ENCODE assay signal across 8 cellular contexts in the genomic region with DNA sequence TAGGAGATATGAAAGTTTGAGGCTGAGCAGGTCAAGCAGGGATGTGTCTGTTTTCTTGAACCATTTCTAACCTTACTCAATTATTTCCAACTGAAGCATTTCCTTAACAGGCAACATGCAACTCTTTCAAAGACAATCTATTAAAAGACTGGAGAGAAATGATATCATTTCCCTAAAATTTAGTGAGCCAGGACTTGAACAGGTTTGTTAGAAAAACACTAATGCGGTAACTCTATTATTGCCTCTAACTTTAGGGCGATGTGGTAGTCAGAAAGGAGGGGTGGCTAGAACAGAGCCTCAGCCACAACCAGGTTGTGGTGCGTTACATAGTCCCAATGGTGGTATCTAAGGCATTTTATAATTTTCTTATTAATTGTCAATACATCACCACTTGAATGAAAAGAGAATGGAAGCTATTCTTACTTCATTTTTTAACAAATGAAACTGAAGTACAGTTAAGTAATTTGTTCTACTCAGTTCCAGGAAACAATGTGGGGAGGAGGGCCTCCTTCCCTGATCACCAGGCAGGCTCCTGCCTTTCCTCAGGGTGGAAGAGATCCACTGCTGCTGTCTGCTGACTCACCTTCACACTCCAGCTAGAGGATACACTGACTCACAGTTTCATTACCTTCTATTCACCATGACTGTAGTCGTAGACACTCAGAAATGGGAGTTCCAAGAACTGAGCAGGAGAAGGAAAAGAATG. TPM values are rescaled to one million over a fixed set of nuclear protein-coding genes. Genes with fewer than 3 reads are reported as not detected.
A peak's percentile ranks its signal among the peaks of the same experiment; 100 is the strongest.
DNase-seq lines count a peak whose midpoint lies in the region; ATAC-seq and TF ChIP-seq lines count a peak whose summit lies in the region.

No MANE protein-coding gene starts in this region.

- TF ChIP-seq RAD21 in HCT116 (IDR thresholded peaks at IDR 0.05; ENCODE audit: low read depth), result peak; percentile 13; the same call in 1 of the 2 replicates

- peak overlapping the region; percentile 57 for H3K9ac ChIP-seq in HCT116 (ENCODE audit: low read length)

- no peak overlapping the region for H2AFZ ChIP-seq in HCT116 (ENCODE audit: low read depth, low read length, poor library complexity, severe bottlenecking)

- ATAC-seq in HCT116 (peak; percentile 99), left ventricle myocardium superior (peak; percentile 82), GM19023 (IDR thresholded peaks at IDR 0.05; ENCODE audit: unreplicated experiment) (no peak)

- RAD21 ChIA-PET in HCT116 (lab: Charles Lee; ENCODE audit: low non-redundant PET in 1 of 2, low total read pairs in 2 of 2, uncharacterized antibody in 2 of 2, unreplicated experiment in 2 of 2), result no interaction called here

- 75 to 85% (median 80%) methylated on average over 4 of the region's 4 CpGs for WGBS in stomach, 5 donors

- no TSS peak for BruUV-seq in HCT116 (replicated peaks; lab: Mats Ljungman, UMichigan)

- TF ChIP-seq CTCF in HCT116 (IDR thresholded peaks at IDR 0.05 in 2 of 3, conservative IDR thresholded peaks at IDR 0.05 in 1 of 3; ENCODE audit: borderline replicate concordance in 1 of 3, insufficient read depth in 1 of 3, low read depth in 2 of 3, low read length in 2 of 3) (no peak), stomach (IDR thresholded peaks at IDR 0.05) (no peak)

- H3K79me2 ChIP-seq in HCT116 (ENCODE audit: insufficient read depth, low read length), result peaks cover 85% of the 10 kb centered on the region

- no peak for TF ChIP-seq POLR2A in HCT116 (IDR thresholded peaks at IDR 0.05; ENCODE audit: borderline replicate concordance, extremely low read depth, insufficient read depth, insufficient read length)
- no peak for TF ChIP-seq POLR2A in stomach (IDR thresholded peaks at IDR 0.05)

- no peaks in the 10 kb centered on the region for H3K9me3 ChIP-seq in HCT116 (ENCODE audit: control insufficient read depth in 1 of 2, insufficient read depth in 1 of 2, low read depth in 1 of 2, low read length in 2 of 2)
- no peaks in the 10 kb centered on the region for H3K9me3 ChIP-seq in stomach

- no peak for TF ChIP-seq EP300 in stomach (IDR thresholded peaks at IDR 0.05)

- H4K20me1 ChIP-seq in HCT116 (ENCODE audit: insufficient read depth), result no peaks in the 10 kb centered on the region

- CTCF ChIA-PET in HCT116 (lab: Charles Lee), result no interaction called here

- H3K4me3 ChIP-seq in HCT116 (replicated peaks in 1 of 2; ENCODE audit: low read depth in 1 of 2, low read length in 2 of 2) (peak overlapping the region in 1 of 2 experiments; percentile 32; a peak in 2 of 4 replicates), stomach (no peak overlapping the region)

- intact Hi-C loops in HCT116 (cut with micrococcal nuclease) (no loop called here), left ventricle myocardium superior (cut with micrococcal nuclease) (no loop called here), stomach (cut with DNase I; ENCODE audit: low total_unique reads) (no loop called here)

- peaks cover 17 to 55% of the 10 kb centered on the region in 2 experiments for H3K4me1 ChIP-seq in HCT116 (ENCODE audit: control insufficient read depth in 1 of 2, insufficient read depth in 2 of 2, low read length in 2 of 2)
- peaks cover 0 to 30% (median 19%) of the 10 kb centered on the region in 4 donors for H3K4me1 ChIP-seq in stomach

- H3K27me3 ChIP-seq in HCT116 (ENCODE audit: insufficient read depth, low read length) (no peaks in the 10 kb centered on the region), stomach (no peaks in the 10 kb centered on the region)

- H3K27ac ChIP-seq in HCT116 (ENCODE audit: low read depth, low read length) (peak overlapping the region; percentile 84), stomach (peak overlapping the region in 4 of 5 donors; percentile 22 to 75 (median 56))

- DNase-seq in AG08396 (ENCODE audit: low spot score) (peak; percentile 82), HCT116 (ENCODE audit: low read depth, low spot score) (peak; percentile 83), left ventricle myocardium superior (no peak), stomach (no peak), NCI-H2196 treated with DMSO at 0.1 percent for 48 hours (lab: John Stamatoyannopoulos, UW; ENCODE audit: unreplicated experiment) (no peak)
- DNase-seq in activated T-cell treated with anti-CD3 and anti-CD28 coated beads, Interleukin-2, amount 50 U/mL, for 48 hours, result peak; percentile 34 to 45
- DNase-seq in effector CD4-positive, alpha-beta T cell, result no peak

- no peaks in the 10 kb centered on the region for H3K9me2 ChIP-seq in HCT116 (ENCODE audit: insufficient read depth)

- POLR2A ChIA-PET in HCT116 (lab: Charles Lee), result interaction anchor here (1.3 kb wide), 1 partner anchor 23 kb away, joined by 4 read pairs; the partner anchor contains the start of gene MYO1E

- H3K36me3 ChIP-seq in HCT116 (ENCODE audit: control insufficient read depth in 1 of 2, insufficient read depth in 2 of 2, low read length in 2 of 2), result no peaks in the 10 kb centered on the region
- H3K36me3 ChIP-seq in stomach, result no peaks in the 10 kb centered on the region

- H3K4me2 ChIP-seq in HCT116 (ENCODE audit: low read length), result peak overlapping the region; percentile 77

TF ChIP-seq in HCT116, 20 proteins besides CTCF, POLR2A, EP300 and RAD21 (continues in another document):
- TF ChIP-seq JUND (IDR thresholded peaks at IDR 0.05) (peak; percentile 93), CEBPB (IDR thresholded peaks at IDR 0.05; ENCODE audit: low read depth) (no peak; the same call in 1 of the 2 replicates), TCF7L2 (IDR thresholded peaks at IDR 0.05; ENCODE audit: borderline replicate concordance, extremely low read depth, insufficient read depth, insufficient read length) (no peak), SIN3A (IDR thresholded peaks at IDR 0.05; ENCODE audit: low read depth) (0 out of 2 replicates have a peak, but pooled peaks have one; percentile 46), EZH2phosphoT487 (IDR thresholded peaks at IDR 0.05; ENCODE audit: borderline replicate concordance) (no peak), ZFX (IDR thresholded peaks at IDR 0.05) (no peak), EZH2 (IDR thresholded peaks at IDR 0.05) (no peak), ZBTB33 (IDR thresholded peaks at IDR 0.05; ENCODE audit: extremely low read depth, insufficient replicate concordance, low read length) (no peak), EGR1 (IDR thresholded peaks at IDR 0.05; ENCODE audit: low read depth) (no peak), SP1 (IDR thresholded peaks at IDR 0.05; ENCODE audit: low read depth) (peak; percentile 86), CBX3 (IDR thresholded peaks at IDR 0.05; ENCODE audit: low read depth) (peak; percentile 97), FOSL1 (IDR thresholded peaks at IDR 0.05; ENCODE audit: low read depth) (peak; percentile 92), ATF3 (IDR thresholded peaks at IDR 0.05) (no peak), ZNF274 (IDR thresholded peaks at IDR 0.05; ENCODE audit: low read depth, low read length) (no peak), POLR2AphosphoS5 (IDR thresholded peaks at IDR 0.05; ENCODE audit: low read depth, low read length) (peak; percentile 62; the same call in 1 of the 2 replicates), YY1 (IDR thresholded peaks at IDR 0.05; ENCODE audit: extremely low read depth, insufficient replicate concordance, low read depth, low read length) (peak; percentile 72), ELF1 (IDR thresholded peaks at IDR 0.05; ENCODE audit: borderline replicate concordance, low read depth) (no peak)
- TF ChIP-seq, protein P1, sequence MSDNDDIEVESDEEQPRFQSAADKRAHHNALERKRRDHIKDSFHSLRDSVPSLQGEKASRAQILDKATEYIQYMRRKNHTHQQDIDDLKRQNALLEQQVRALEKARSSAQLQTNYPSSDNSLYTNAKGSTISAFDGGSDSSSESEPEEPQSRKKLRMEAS (IDR thresholded peaks at IDR 0.05), result peak; percentile 71; the same call in 1 of the 2 replicates

RNA-seq across cellular contexts. Expression of gene MYO1E, which starts 22.8 kb away (rescaled TPM):
- total RNA-seq in HCT116 (2021; ENCODE audit: unreplicated experiment) (182 TPM), left ventricle myocardium superior (36.4 TPM), stomach (100 to 1,000 TPM in 2 of 5 donors, 10 to 100 TPM in 3; 33.5 to 380 (median 70.6) TPM)
- 54.4 and 70.8 TPM in 2 replicates for polyA plus RNA-seq in HCT116 (2012)
- polyA plus RNA-seq in stomach, result 10 to 100 TPM; 15.1 to 25.0 (median 15.7) TPM

Comparison
In these comparisons a context has a peak if more than half of its experiments do, and no peak if none do; other contexts are left out.
1. DNase-seq: peak in AG08396 (single experiment), HCT116 (single experiment) and activated T-cell treated with anti-CD3 and anti-CD28 coated beads, Interleukin-2, amount 50 U/mL, for 48 hours (2 of 2); none in left ventricle myocardium superior (single experiment), stomach (single experiment), effector CD4-positive, alpha-beta T cell (single experiment) and NCI-H2196 treated with DMSO at 0.1 percent for 48 hours (single experiment).